Comparison of ENCODE assay signal across 8 cellular contexts in genomic region chr5:132491368-132492364, GRCh38. TPM values are rescaled to one million over a fixed set of nuclear protein-coding genes. Genes with fewer than 3 reads are reported as not detected.
A peak's percentile ranks its signal among the peaks of the same experiment; 100 is the strongest.
DNase-seq lines count a peak whose midpoint lies in the region; ATAC-seq and TF ChIP-seq lines count a peak whose summit lies in the region.

No MANE protein-coding gene starts in this region.

- ATAC-seq in GM21515 (IDR thresholded peaks at IDR 0.05; ENCODE audit: unreplicated experiment) (peak; percentile 17), left lobe of liver (peak; percentile 2), thoracic aorta (ENCODE audit: insufficient number of reproducible peaks, low FRiP score, low read depth) (no peak)

- H3K27me3 ChIP-seq in BJ (ENCODE audit: control insufficient read depth, insufficient read depth, low read length): no peaks in the 10 kb centered on the region
- no peaks in the 10 kb centered on the region for H3K27me3 ChIP-seq in ascending aorta
- no peaks in the 10 kb centered on the region for H3K27me3 ChIP-seq in thoracic aorta (replicated peaks; ENCODE audit: insufficient read depth)

- intact Hi-C loops in ascending aorta (cut with DNase I): loop anchor here (2.0 to 10.0 kb wide), 4 partner anchors 53 to 553 kb away; partner anchors contain the start of gene P4HA2

- H3K4me3 ChIP-seq in BJ (ENCODE audit: low read depth, low read length) (peak overlapping the region; percentile 45), ascending aorta (peak overlapping the region; percentile 87 to 94), thoracic aorta (peak overlapping the region; percentile 94)

- H3K27ac ChIP-seq in KOPT-K1 (ENCODE audit: low read depth, low read length, poor library complexity, severe bottlenecking) (peak overlapping the region; percentile 96), ascending aorta (peak overlapping the region; percentile 95 to 98), thoracic aorta (peak overlapping the region; percentile 94 to 95)

- POLR2A ChIA-PET in BJ (lab: Charles Lee): interaction anchor here (1.3 to 1.5 kb wide), 3 partner anchors 12 to 34 kb away, joined by 4 to 10 read pairs (median 6); no protein-coding TSS in a partner anchor

- H3K36me3 ChIP-seq in BJ (ENCODE audit: control insufficient read depth, insufficient read depth, low read length) (peaks cover 14% of the 10 kb centered on the region), KOPT-K1 (ENCODE audit: insufficient read depth, low read length) (peaks cover 35% of the 10 kb centered on the region), ascending aorta (peaks cover 10 to 15% of the 10 kb centered on the region in 2 donors), thoracic aorta (peaks cover 3% of the 10 kb centered on the region)

- DNase-seq in BJ (ENCODE audit: low read depth) (no peak), ascending aorta (ENCODE audit: low spot score in 2 of 2) (peak in 1 of 2 donors; percentile 68), left lobe of liver (ENCODE audit: low spot score) (peak; percentile 50), thoracic aorta (ENCODE audit: low spot score) (no peak), HK-2 (ENCODE audit: unreplicated experiment) (no peak)
- DNase-seq in NK-92 treated with Interleukin-12 subunit alpha and Interleukin-12 subunit beta, amount 100 ng/mL, for 24 hours (lab: John Stamatoyannopoulos, UW): no peak

- CTCF ChIA-PET in BJ (lab: Yijun Ruan, JAX): interaction anchor here (1.1 to 5.3 kb wide), 9 partner anchors 9 to 104 kb away, joined by 4 to 47 read pairs (median 7); no protein-coding TSS in a partner anchor

- TF ChIP-seq CTCF in BJ (IDR thresholded peaks at IDR 0.05; ENCODE audit: insufficient read depth, low read depth, low read length): no peak
- no peak for TF ChIP-seq CTCF in ascending aorta (IDR thresholded peaks at IDR 0.05)
- TF ChIP-seq CTCF in thoracic aorta (IDR thresholded peaks at IDR 0.05): no peak

- no peaks in the 10 kb centered on the region for H3K9me3 ChIP-seq in KOPT-K1 (ENCODE audit: insufficient read depth, low read length, poor library complexity, severe bottlenecking)
- H3K9me3 ChIP-seq in ascending aorta: no peaks in the 10 kb centered on the region
- no peaks in the 10 kb centered on the region for H3K9me3 ChIP-seq in thoracic aorta

- H3K4me1 ChIP-seq in ascending aorta (peaks cover 9 to 30% of the 10 kb centered on the region in 2 donors), thoracic aorta (ENCODE audit: control insufficient read depth in 1 of 2, low read depth in 2 of 2) (peaks cover 28 to 60% of the 10 kb centered on the region in 2 donors)

RNA-seq across cellular contexts. Expression of gene IRF1, which starts 1.1 kb away (rescaled TPM):
- polyA plus RNA-seq in BJ (2011; rRNA removed): 17.9 and 25.5 TPM in 2 replicates
- 28.0 and 38.3 TPM in 2 replicates for polyA minus RNA-seq in BJ (2011; rRNA and poly(A)+ RNA removed)
- total RNA-seq in ascending aorta (57.7 TPM), left lobe of liver (24.8 TPM), thoracic aorta (10 to 100 TPM; 31.3 to 57.7 TPM)

RNA-seq across cellular contexts. Expression of gene IL5, which starts 51.7 kb away (rescaled TPM):
- not detected in 2 replicates for polyA plus RNA-seq in BJ (2011; rRNA removed)
- not detected in 2 replicates for polyA minus RNA-seq in BJ (2011; rRNA and poly(A)+ RNA removed)
- not detected for total RNA-seq in ascending aorta
- not detected for total RNA-seq in left lobe of liver
- not detected for total RNA-seq in thoracic aorta
